In the genomic region with DNA sequence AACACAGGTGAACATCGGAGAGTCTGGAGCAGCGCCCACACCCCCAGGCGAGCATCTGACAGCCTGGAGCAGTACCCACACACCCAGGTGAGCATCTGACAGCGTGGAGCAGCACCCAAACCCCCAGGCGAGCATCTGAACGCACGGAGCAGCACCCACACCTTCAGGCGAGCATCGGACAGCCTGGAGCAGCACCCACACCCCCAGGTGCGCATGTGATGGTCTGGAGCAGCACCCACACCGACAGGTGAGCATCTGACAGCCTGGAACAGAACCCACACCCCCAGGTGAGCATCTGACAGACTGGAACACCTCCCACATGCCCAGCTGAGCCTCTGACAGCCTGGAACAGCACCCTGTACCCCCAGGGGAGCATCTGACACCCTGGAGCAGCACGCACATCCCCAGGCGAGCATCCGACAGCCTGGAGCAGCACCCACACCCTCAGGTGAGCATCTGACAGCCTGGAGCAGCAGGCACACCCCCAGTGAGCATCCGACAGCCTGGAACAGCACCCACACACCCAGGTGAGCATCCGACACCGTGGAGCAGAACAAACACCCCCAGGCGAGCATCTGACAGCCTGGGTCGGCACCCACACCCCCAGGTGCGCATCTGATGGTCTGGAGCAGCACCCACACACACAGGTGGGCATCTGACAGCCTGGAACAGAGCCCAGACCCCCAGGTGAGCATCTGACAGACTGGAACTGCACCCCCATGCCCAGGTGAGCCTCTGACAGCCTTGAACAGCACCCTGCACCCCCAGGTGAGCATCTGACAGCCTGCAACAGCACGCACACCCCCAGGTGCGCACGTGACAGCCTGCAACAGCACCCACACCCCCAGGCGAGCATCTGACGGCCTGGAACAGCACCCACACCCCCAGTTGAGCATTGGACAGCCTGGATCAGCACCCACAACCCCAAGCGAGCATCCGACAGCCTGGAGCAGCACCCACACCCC, we compare ENCODE assay signal across 7 cellular contexts. TPM values are rescaled to one million over a fixed set of nuclear protein-coding genes. Genes with fewer than 3 reads are reported as not detected.
DNase-seq lines count a peak whose midpoint lies in the region; ATAC-seq, FAIRE-seq and TF ChIP-seq lines count a peak whose summit lies in the region.
"Not testable (repeated sequence)": the region's sequence is repeated elsewhere in the genome, so short reads cannot be mapped to it uniquely, and the experiment has no call there.
"Had no signal": no experiment of that assay in that cellular context is flagged by ENCODE, and none has a peak within 500 bp of the region (broad histone marks: within the 10 kb centered on the region; RNA-seq: fewer than 3 reads in every experiment).

No MANE protein-coding gene starts in this region.

- FAIRE-seq in kidney (lab: Jason Lieb, UNC): not testable (repeated sequence)

- not testable (repeated sequence) for TF ChIP-seq EP300 in sigmoid colon (IDR thresholded peaks at IDR 0.05)

- 43 to 57% methylated on average over 27 of the region's 27 CpGs for WGBS in sigmoid colon, 2 donors

- not testable (repeated sequence) for TF ChIP-seq POLR2A in Peyer's patch (IDR thresholded peaks at IDR 0.05); sigmoid colon (IDR thresholded peaks at IDR 0.05)

- not testable (repeated sequence) for H3K9me3 ChIP-seq in Peyer's patch; kidney (ENCODE audit: control insufficient read depth in 1 of 2, low read length in 2 of 2); osteoblast (ENCODE audit: low read depth, low read length); sigmoid colon; upper lobe of right lung

- H3K36me3 ChIP-seq in Peyer's patch; kidney (ENCODE audit: control insufficient read depth in 1 of 2, insufficient read depth in 2 of 2, low read length in 2 of 2); osteoblast (ENCODE audit: insufficient read depth, low read length); sigmoid colon; upper lobe of right lung: not testable (repeated sequence)

- intact Hi-C loops in Right ventricle myocardium inferior (cut with DNase I); kidney (cut with DNase I); sigmoid colon (cut with DNase I); upper lobe of right lung (cut with DNase I): not testable (repeated sequence)

- DNase-seq in Peyer's patch (peak in 2 of 3 donors; percentile 36 to 39), Right ventricle myocardium inferior (ENCODE audit: missing footprints) (peak; percentile 15), kidney (peak; percentile 74), osteoblast (ENCODE audit: insufficient read length, low spot score, missing footprints) (peak; percentile 25), sigmoid colon (peak; percentile 48), upper lobe of right lung (peak; percentile 20)

- TF ChIP-seq CTCF in Peyer's patch (IDR thresholded peaks at IDR 0.05); kidney (IDR thresholded peaks at IDR 0.05; ENCODE audit: borderline replicate concordance, extremely low read depth, insufficient read depth); osteoblast (IDR thresholded peaks at IDR 0.05; ENCODE audit: extremely low read depth, low read depth, low read length); sigmoid colon (IDR thresholded peaks at IDR 0.05); upper lobe of right lung (IDR thresholded peaks at IDR 0.05): not testable (repeated sequence)

- not testable (repeated sequence) for H3K27ac ChIP-seq in Peyer's patch; kidney (ENCODE audit: low read depth in 2 of 2, low read length in 2 of 2); osteoblast (ENCODE audit: low read depth, low read length); sigmoid colon; upper lobe of right lung

- not testable (repeated sequence) for H3K79me2 ChIP-seq in osteoblast (ENCODE audit: insufficient read depth, low read length)

- not testable (repeated sequence) for ATAC-seq in Right ventricle myocardium inferior, upper lobe of right lung

- H3K4me1 ChIP-seq in Peyer's patch; kidney (ENCODE audit: control insufficient read depth in 1 of 2, insufficient read depth in 1 of 2, low read depth in 1 of 2, low read length in 2 of 2); osteoblast (ENCODE audit: insufficient read depth, low read length); sigmoid colon; upper lobe of right lung: not testable (repeated sequence)

- not testable (repeated sequence) for H2AFZ ChIP-seq in osteoblast (ENCODE audit: low read length)

- not testable (repeated sequence) for H3K27me3 ChIP-seq in Peyer's patch; osteoblast (ENCODE audit: insufficient read depth, low read length); sigmoid colon; upper lobe of right lung

- not testable (repeated sequence) for H4K20me1 ChIP-seq in osteoblast (ENCODE audit: insufficient read depth, low read length)

- H3K4me3 ChIP-seq in Peyer's patch; kidney (ENCODE audit: low read length in 2 of 2); osteoblast (ENCODE audit: insufficient read depth, low read length); sigmoid colon; upper lobe of right lung: not testable (repeated sequence)

- not testable (repeated sequence) for H3K4me2 ChIP-seq in osteoblast (ENCODE audit: insufficient read depth, low read length)

- not testable (repeated sequence) for H3K9ac ChIP-seq in kidney (ENCODE audit: low read length in 2 of 2)

RNA-seq across cellular contexts. Expression of a gene that starts 50.4 kb away (rescaled TPM):
- 1 to 10 TPM in 2 of 4 donors, under 1 TPM in 2; 0.53 to 2.4 (median 1.5) TPM for total RNA-seq in Peyer's patch
- 0.70 TPM for total RNA-seq in Right ventricle myocardium inferior
- 2.4 TPM for total RNA-seq in kidney
- polyA plus RNA-seq in kidney (ENCODE audit: insufficient read depth, low read depth, low replicate concordance): 0.15 TPM
- 0.29 and 0.36 TPM in 2 replicates for total RNA-seq in osteoblast
- total RNA-seq in sigmoid colon: under 1 TPM; 0.16 to 0.83 (median 0.63) TPM
- polyA plus RNA-seq in sigmoid colon: under 1 TPM in 2 of 3 donors, not detected in 1; under 0.01 to 0.57 TPM
- 1.3 TPM for total RNA-seq in upper lobe of right lung
- total RNA-seq: A172 had no signal

Comparison
In these comparisons a context has a peak if more than half of its experiments do, and no peak if none do; other contexts are left out.
1. DNase-seq: peak in every context shown above with its lines; median percentile 74 in kidney; 48 in sigmoid colon; 38 in Peyer's patch; 25 in osteoblast; 20 in upper lobe of right lung; 15 in Right ventricle myocardium inferior.